In the genomic region with DNA sequence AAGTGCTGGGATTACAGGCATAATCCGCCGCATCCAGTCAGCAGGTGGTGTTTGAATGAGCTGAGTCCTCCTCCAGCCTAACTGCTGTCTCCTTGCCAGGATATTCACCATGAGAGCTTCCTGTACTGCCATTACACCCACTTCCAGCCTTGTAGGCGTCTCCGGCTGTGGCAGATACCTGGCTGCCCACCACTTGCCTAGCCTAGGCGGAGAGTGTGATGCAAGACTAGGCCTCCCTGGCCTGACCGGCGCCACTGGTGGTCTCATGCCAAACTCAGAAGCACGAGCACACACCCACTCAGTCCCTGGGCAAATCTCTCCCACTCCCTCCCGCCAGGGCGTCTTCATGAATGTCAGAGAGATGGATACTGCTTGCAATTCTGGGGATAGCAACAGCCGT, we compare ENCODE assay signal across 2 cellular contexts.
TF ChIP-seq lines count a peak whose summit lies in the region.

No MANE protein-coding gene starts in this region.

TF ChIP-seq in HEK293, 187 proteins besides CTCF, POLR2A, EP300 and RAD21:
- TF ChIP-seq, protein P1, sequence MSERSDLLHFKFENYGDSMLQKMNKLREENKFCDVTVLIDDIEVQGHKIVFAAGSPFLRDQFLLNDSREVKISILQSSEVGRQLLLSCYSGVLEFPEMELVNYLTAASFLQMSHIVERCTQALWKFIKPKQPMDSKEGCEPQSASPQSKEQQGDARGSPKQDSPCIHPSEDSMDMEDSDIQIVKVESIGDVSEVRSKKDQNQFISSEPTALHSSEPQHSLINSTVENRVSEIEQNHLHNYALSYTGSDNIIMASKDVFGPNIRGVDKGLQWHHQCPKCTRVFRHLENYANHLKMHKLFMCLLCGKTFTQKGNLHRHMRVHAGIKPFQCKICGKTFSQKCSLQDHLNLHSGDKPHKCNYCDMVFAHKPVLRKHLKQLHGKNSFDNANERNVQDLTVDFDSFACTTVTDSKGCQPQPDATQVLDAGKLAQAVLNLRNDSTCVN (tag by site-specific recombination; optimal IDR thresholded peaks at IDR 0.05): no peak
- no peak for TF ChIP-seq ZNF138 (tag by site-specific recombination; IDR thresholded peaks at IDR 0.05; ENCODE audit: borderline replicate concordance)
- TF ChIP-seq ZNF302 (tag by site-specific recombination; IDR thresholded peaks at IDR 0.05; ENCODE audit: low read depth): no peak
- no peak for TF ChIP-seq ZNF350 (tag by site-specific recombination; IDR thresholded peaks at IDR 0.05)
- TF ChIP-seq ZFHX2 (tag by site-specific recombination; conservative IDR thresholded peaks at IDR 0.05): peak; percentile 99
- no peak for TF ChIP-seq ZNF549 (tag by site-specific recombination; IDR thresholded peaks at IDR 0.05)
- TF ChIP-seq ZNF560 (tag by site-specific recombination; IDR thresholded peaks at IDR 0.05; ENCODE audit: borderline replicate concordance): no peak
- TF ChIP-seq EGR2 (tag by site-specific recombination; IDR thresholded peaks at IDR 0.05; ENCODE audit: low read depth): peak; percentile 99

TF ChIP-seq in K562, 482 proteins besides CTCF, POLR2A, EP300 and RAD21:
- no peak for TF ChIP-seq BMI1 (IDR thresholded peaks at IDR 0.05; ENCODE audit: low read length)
- TF ChIP-seq, protein P2, sequence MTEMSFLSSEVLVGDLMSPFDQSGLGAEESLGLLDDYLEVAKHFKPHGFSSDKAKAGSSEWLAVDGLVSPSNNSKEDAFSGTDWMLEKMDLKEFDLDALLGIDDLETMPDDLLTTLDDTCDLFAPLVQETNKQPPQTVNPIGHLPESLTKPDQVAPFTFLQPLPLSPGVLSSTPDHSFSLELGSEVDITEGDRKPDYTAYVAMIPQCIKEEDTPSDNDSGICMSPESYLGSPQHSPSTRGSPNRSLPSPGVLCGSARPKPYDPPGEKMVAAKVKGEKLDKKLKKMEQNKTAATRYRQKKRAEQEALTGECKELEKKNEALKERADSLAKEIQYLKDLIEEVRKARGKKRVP (CRISPR knock-in tag; IDR thresholded peaks at IDR 0.05): no peak
- no peak for TF ChIP-seq ZZZ3 (IDR thresholded peaks at IDR 0.05)
- 0 out of 2 replicates have a peak, but pooled peaks have one; percentile 16 for TF ChIP-seq EGR1 (conservative IDR thresholded peaks at IDR 0.05)
- 0 out of 2 replicates have a peak, but pooled peaks have one; percentile 12 for TF ChIP-seq CEBPG (CRISPR knock-in tag; IDR thresholded peaks at IDR 0.05)
- no peak for TF ChIP-seq CEBPG (tag; conservative IDR thresholded peaks at IDR 0.05 in 1 of 2, IDR thresholded peaks at IDR 0.05 in 1 of 2)
- no peak for TF ChIP-seq HMG20B (CRISPR knock-in tag; IDR thresholded peaks at IDR 0.05)
